In genomic region chr9:5509573-5509972, GRCh38 we compare ENCODE assay signal across 1 cellular context.
TF ChIP-seq lines count a peak whose summit lies in the region.

No MANE protein-coding gene starts in this region.

TF ChIP-seq in GM23338, 12 proteins besides CTCF, POLR2A, EP300 and RAD21 (continued from another document):
- TF ChIP-seq, protein P1, sequence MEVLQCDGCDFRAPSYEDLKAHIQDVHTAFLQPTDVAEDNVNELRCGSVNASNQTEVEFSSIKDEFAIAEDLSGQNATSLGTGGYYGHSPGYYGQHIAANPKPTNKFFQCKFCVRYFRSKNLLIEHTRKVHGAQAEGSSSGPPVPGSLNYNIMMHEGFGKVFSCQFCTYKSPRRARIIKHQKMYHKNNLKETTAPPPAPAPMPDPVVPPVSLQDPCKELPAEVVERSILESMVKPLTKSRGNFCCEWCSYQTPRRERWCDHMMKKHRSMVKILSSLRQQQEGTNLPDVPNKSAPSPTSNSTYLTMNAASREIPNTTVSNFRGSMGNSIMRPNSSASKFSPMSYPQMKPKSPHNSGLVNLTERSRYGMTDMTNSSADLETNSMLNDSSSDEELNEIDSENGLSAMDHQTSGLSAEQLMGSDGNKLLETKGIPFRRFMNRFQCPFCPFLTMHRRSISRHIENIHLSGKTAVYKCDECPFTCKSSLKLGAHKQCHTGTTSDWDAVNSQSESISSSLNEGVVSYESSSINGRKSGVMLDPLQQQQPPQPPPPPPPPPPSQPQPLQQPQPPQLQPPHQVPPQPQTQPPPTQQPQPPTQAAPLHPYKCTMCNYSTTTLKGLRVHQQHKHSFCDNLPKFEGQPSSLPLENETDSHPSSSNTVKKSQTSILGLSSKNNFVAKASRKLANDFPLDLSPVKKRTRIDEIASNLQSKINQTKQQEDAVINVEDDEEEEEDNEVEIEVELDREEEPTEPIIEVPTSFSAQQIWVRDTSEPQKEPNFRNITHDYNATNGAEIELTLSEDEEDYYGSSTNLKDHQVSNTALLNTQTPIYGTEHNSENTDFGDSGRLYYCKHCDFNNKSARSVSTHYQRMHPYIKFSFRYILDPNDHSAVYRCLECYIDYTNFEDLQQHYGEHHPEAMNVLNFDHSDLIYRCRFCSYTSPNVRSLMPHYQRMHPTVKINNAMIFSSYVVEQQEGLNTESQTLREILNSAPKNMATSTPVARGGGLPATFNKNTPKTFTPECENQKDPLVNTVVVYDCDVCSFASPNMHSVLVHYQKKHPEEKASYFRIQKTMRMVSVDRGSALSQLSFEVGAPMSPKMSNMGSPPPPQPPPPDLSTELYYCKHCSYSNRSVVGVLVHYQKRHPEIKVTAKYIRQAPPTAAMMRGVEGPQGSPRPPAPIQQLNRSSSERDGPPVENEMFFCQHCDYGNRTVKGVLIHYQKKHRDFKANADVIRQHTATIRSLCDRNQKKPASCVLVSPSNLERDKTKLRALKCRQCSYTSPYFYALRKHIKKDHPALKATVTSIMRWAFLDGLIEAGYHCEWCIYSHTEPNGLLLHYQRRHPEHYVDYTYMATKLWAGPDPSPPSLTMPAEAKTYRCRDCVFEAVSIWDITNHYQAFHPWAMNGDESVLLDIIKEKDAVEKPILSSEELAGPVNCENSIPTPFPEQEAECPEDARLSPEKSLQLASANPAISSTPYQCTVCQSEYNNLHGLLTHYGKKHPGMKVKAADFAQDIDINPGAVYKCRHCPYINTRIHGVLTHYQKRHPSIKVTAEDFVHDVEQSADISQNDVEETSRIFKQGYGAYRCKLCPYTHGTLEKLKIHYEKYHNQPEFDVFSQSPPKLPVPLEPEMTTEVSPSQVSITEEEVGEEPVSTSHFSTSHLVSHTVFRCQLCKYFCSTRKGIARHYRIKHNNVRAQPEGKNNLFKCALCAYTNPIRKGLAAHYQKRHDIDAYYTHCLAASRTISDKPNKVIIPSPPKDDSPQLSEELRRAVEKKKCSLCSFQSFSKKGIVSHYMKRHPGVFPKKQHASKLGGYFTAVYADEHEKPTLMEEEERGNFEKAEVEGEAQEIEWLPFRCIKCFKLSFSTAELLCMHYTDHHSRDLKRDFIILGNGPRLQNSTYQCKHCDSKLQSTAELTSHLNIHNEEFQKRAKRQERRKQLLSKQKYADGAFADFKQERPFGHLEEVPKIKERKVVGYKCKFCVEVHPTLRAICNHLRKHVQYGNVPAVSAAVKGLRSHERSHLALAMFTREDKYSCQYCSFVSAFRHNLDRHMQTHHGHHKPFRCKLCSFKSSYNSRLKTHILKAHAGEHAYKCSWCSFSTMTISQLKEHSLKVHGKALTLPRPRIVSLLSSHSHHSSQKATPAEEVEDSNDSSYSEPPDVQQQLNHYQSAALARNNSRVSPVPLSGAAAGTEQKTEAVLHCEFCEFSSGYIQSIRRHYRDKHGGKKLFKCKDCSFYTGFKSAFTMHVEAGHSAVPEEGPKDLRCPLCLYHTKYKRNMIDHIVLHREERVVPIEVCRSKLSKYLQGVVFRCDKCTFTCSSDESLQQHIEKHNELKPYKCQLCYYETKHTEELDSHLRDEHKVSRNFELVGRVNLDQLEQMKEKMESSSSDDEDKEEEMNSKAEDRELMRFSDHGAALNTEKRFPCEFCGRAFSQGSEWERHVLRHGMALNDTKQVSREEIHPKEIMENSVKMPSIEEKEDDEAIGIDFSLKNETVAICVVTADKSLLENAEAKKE (CRISPR knock-in tag; IDR thresholded peaks at IDR 0.05) = no peak
- TF ChIP-seq JUNB (IDR thresholded peaks at IDR 0.05; ENCODE audit: unreplicated experiment) (no peak), NANOG (IDR thresholded peaks at IDR 0.05; ENCODE audit: borderline replicate concordance) (no peak)
